10 cellular contexts compared by ENCODE assay signal in the genomic region with DNA sequence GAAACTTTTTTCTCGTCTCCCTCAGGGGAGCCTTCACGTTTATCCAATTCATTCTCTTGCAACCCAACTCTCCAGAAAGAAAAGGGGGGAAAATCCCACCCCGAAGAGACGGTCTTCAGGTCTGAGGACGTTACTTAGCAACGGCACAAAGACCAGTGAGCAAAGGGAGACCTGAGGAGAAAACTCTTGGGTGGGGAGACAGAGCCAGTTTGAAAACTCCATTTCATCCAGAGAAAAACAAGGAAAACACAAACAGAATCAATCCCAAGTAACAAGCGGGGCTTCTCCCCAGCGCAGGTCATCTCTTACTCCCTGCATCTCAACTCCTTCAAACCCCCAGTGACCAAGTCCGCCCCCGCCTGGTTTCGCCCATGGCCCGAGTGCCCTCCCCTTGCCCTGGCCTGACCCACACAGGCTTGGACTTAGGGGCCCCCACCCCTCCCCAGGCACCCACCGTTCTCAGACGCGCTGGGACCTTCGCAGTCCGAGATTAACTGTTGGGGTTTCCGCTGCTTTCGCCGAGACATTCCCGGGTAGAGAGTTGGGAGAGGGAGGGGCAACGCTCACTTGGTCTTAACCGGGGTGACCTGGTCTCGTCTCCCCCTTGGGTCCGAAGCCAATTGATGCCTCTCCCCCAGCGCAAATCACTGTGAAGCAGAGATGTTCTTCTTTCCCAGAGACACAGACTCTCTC. TPM values are rescaled to one million over a fixed set of nuclear protein-coding genes. Genes with fewer than 3 reads are reported as not detected.
DNase-seq lines count a peak whose midpoint lies in the region; ATAC-seq, FAIRE-seq and TF ChIP-seq lines count a peak whose summit lies in the region.
"Had no signal": no experiment of that assay in that cellular context is flagged by ENCODE, and none has a peak within 500 bp of the region (broad histone marks: within the 10 kb centered on the region; RNA-seq: fewer than 3 reads in every experiment).

No MANE protein-coding gene starts in this region.

- peaks cover 0 to 2% of the 10 kb centered on the region in 2 donors for H3K4me1 ChIP-seq in kidney (ENCODE audit: control insufficient read depth in 1 of 2, insufficient read depth in 1 of 2, low read depth in 1 of 2, low read length in 2 of 2)

- no peak overlapping the region for H3K9ac ChIP-seq in kidney (ENCODE audit: low read length in 2 of 2)

- intact Hi-C loops in kidney (cut with DNase I), result no loop called here

- H3K27ac ChIP-seq in kidney (ENCODE audit: low read depth in 2 of 2, low read length in 2 of 2), result no peak overlapping the region

- ATAC-seq in GM19452 (IDR thresholded peaks at IDR 0.05; ENCODE audit: unreplicated experiment) (no peak), HG03457 (IDR thresholded peaks at IDR 0.05; ENCODE audit: unreplicated experiment) (no peak)

- H3K4me3 ChIP-seq in HFF-Myc (replicated peaks; ENCODE audit: low read depth, low read length) (0 out of 2 replicates have a peak overlapping the region, but pooled peaks have one; percentile 4), kidney (ENCODE audit: low read length in 2 of 2) (peak overlapping the region; percentile 0 to 24), skeletal muscle cell (ENCODE audit: low read depth, low read length) (peak overlapping the region; percentile 4)

- FAIRE-seq in kidney (lab: Jason Lieb, UNC), result no peak
- FAIRE-seq: islet of Langerhans had no signal

- H3K27ac Mint-ChIP-seq in brain, result peak overlapping the region; percentile 88 to 95 (median 92)

- no peaks in the 10 kb centered on the region for H3K36me3 ChIP-seq in kidney (ENCODE audit: control insufficient read depth in 1 of 2, insufficient read depth in 2 of 2, low read length in 2 of 2)

- DNase-seq in HFF-Myc (ENCODE audit: extremely low read depth, low read depth) (no peak), kidney (no peak), skeletal muscle cell (ENCODE audit: low read depth) (no peak), HCEC 1CT (no peak), A172 (ENCODE audit: low spot score) (no peak)
- DNase-seq: Kasumi-1 had no signal

- H3K27me3 Mint-ChIP-seq in brain, result peaks cover 16% of the 10 kb centered on the region

- H3K9me3 Mint-ChIP-seq in brain, result no peaks in the 10 kb centered on the region

- H3K4me1 Mint-ChIP-seq in brain, result peaks cover 67% of the 10 kb centered on the region

- peak overlapping the region; percentile 83 to 91 (median 89) for H3K4me3 Mint-ChIP-seq in brain

- no peaks in the 10 kb centered on the region for H3K36me3 Mint-ChIP-seq in brain

- TF ChIP-seq CTCF in HFF-Myc (IDR thresholded peaks at IDR 0.05; ENCODE audit: low read depth, low read length, missing control alignments) (no peak), brain (conservative IDR thresholded peaks at IDR 0.05) (no peak), kidney (IDR thresholded peaks at IDR 0.05; ENCODE audit: borderline replicate concordance, extremely low read depth, insufficient read depth) (no peak)

- H3K9me3 ChIP-seq in kidney (ENCODE audit: control insufficient read depth in 1 of 2, low read length in 2 of 2), result no peaks in the 10 kb centered on the region

RNA-seq across cellular contexts. Expression of a gene that starts 10.4 kb away (rescaled TPM):
- polyA plus RNA-seq in brain (ENCODE audit: insufficient read depth, low read depth, low replicate concordance) (77.2 TPM), kidney (ENCODE audit: insufficient read depth, low read depth, low replicate concordance) (5.5 TPM)
- total RNA-seq in kidney, result 8.8 TPM
- 2.9 and 4.0 TPM in 2 replicates for total RNA-seq in A172 (2014; rRNA removed; shearing (Covaris generic))

RNA-seq across cellular contexts. Expression of a gene that starts 25.4 kb away (rescaled TPM):
- polyA plus RNA-seq in brain (ENCODE audit: insufficient read depth, low read depth, low replicate concordance) (33.2 TPM), kidney (ENCODE audit: insufficient read depth, low read depth, low replicate concordance) (31.4 TPM)
- 44.3 TPM for total RNA-seq in kidney
- 31.5 and 37.0 TPM in 2 replicates for total RNA-seq in A172 (2014; rRNA removed; shearing (Covaris generic))

RNA-seq across cellular contexts. Expression of a gene that starts 43.3 kb away (rescaled TPM):
- polyA plus RNA-seq in brain (ENCODE audit: insufficient read depth, low read depth, low replicate concordance), result not detected
- not detected for total RNA-seq in kidney
- not detected for polyA plus RNA-seq in kidney (ENCODE audit: insufficient read depth, low read depth, low replicate concordance)
- not detected in 2 replicates for total RNA-seq in A172 (2014; rRNA removed; shearing (Covaris generic))

RNA-seq across cellular contexts. Expression of a gene that starts 59.5 kb away (rescaled TPM):
- polyA plus RNA-seq in brain (ENCODE audit: insufficient read depth, low read depth, low replicate concordance) (101 TPM), kidney (ENCODE audit: insufficient read depth, low read depth, low replicate concordance) (31.0 TPM)
- 75.9 TPM for total RNA-seq in kidney
- total RNA-seq in A172 (2014; rRNA removed; shearing (Covaris generic)), result 14.6 and 30.5 TPM in 2 replicates

RNA-seq across cellular contexts. Expression of a gene that starts 59.8 kb away (rescaled TPM):
- polyA plus RNA-seq in brain (ENCODE audit: insufficient read depth, low read depth, low replicate concordance) (49.6 TPM), kidney (ENCODE audit: insufficient read depth, low read depth, low replicate concordance) (12.2 TPM)
- 22.7 TPM for total RNA-seq in kidney
- total RNA-seq in A172 (2014; rRNA removed; shearing (Covaris generic)), result 9.2 and 9.4 TPM in 2 replicates
